ENCODE assay signal across 1 cellular context in genomic region chr12:8636581-8636980, GRCh38.
TF ChIP-seq lines count a peak whose summit lies in the region.

No MANE protein-coding gene starts in this region.

TF ChIP-seq in A549, 52 proteins besides CTCF, POLR2A, EP300 and RAD21:
- no peak for TF ChIP-seq REST (IDR thresholded peaks at IDR 0.05)
- peak; percentile 81 for TF ChIP-seq MAFK (IDR thresholded peaks at IDR 0.05; ENCODE audit: partially characterized antibody)
TF ChIP-seq in A549: peak in this region for 1.
